1 cellular context compared by ENCODE assay signal in genomic region chr10:129253551-129254179, GRCh38.
TF ChIP-seq lines count a peak whose summit lies in the region.

No MANE protein-coding gene starts in this region.

TF ChIP-seq in HepG2, 621 proteins besides CTCF, POLR2A, EP300 and RAD21 (continued from another document):
- TF ChIP-seq, protein P1, sequence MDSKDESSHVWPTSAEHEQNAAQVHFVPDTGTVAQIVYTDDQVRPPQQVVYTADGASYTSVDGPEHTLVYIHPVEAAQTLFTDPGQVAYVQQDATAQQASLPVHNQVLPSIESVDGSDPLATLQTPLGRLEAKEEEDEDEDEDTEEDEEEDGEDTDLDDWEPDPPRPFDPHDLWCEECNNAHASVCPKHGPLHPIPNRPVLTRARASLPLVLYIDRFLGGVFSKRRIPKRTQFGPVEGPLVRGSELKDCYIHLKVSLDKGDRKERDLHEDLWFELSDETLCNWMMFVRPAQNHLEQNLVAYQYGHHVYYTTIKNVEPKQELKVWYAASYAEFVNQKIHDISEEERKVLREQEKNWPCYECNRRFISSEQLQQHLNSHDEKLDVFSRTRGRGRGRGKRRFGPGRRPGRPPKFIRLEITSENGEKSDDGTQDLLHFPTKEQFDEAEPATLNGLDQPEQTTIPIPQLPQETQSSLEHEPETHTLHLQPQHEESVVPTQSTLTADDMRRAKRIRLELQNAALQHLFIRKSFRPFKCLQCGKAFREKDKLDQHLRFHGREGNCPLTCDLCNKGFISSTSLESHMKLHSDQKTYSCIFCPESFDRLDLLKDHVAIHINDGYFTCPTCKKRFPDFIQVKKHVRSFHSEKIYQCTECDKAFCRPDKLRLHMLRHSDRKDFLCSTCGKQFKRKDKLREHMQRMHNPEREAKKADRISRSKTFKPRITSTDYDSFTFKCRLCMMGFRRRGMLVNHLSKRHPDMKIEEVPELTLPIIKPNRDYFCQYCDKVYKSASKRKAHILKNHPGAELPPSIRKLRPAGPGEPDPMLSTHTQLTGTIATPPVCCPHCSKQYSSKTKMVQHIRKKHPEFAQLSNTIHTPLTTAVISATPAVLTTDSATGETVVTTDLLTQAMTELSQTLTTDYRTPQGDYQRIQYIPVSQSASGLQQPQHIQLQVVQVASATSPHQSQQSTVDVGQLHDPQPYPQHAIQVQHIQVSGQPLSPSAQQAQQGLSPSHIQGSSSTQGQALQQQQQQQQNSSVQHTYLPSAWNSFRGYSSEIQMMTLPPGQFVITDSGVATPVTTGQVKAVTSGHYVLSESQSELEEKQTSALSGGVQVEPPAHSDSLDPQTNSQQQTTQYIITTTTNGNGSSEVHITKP (CRISPR knock-in tag; IDR thresholded peaks at IDR 0.05; ENCODE audit: low read depth), result no peak
